23 cellular contexts compared by ENCODE assay signal in the genomic region with DNA sequence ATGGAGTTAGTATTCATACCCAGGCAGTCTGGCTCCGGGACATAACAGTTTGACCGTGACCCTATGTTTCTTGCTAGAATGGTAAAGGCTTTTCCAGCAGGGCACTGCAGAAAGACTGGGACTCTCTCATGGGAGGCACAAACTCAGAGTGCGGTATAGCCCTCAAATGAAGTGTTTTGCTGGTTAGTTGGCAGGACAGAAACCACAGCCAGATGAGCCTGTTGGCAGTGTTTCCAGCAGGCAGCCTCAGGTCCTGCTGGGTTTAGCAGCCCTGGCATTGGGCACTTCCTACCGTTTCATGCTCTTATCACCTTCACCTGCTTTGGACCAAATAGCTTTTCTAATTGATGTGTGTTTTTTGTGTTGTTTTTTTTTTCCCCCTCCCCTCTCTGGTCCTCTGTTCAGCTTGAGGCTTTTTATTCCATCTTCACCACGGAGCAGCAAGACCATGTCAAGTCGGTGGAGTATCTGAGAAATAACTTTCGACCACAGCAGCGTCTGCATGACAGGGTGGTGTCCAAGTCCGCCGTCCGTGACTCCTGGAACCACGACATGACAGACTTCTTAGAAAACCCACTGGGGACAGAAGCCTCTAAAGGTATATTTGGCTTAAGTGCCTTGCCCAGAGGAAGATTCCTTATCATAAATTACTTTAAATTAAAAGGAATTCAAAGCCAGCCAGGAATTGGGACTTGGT.
DNase-seq lines count a peak whose midpoint lies in the region; ATAC-seq and TF ChIP-seq lines count a peak whose summit lies in the region.
"Had no signal": no experiment of that assay in that cellular context is flagged by ENCODE, and none has a peak within 500 bp of the region (broad histone marks: within the 10 kb centered on the region; RNA-seq: fewer than 3 reads in every experiment).

No MANE protein-coding gene starts in this region.

- no peaks in the 10 kb centered on the region for H4K20me1 ChIP-seq in osteoblast (ENCODE audit: insufficient read depth, low read length)

- H3K9me3 Mint-ChIP-seq in activated T-helper 17 cell treated with anti-CD3 and anti-CD28 coated beads, Interleukin-2, amount 50 U/mL, for 72 hours: no peaks in the 10 kb centered on the region
- H3K9me3 Mint-ChIP-seq: activated CD4-positive, alpha-beta T cell treated with anti-CD3 and anti-CD28 coated beads, Interleukin-2, amount 10 ng/mL, durations not matched to agents 7 days and 5 days; central memory CD8-positive, alpha-beta T cell; stimulated activated naive CD8-positive, alpha-beta T cell treated with anti-CD3 and anti-CD28 coated beads, Interleukin-15, amount 100 ng/mL, for 72 hours had no signal

- no peaks in the 10 kb centered on the region for H3K9me3 ChIP-seq in osteoblast (ENCODE audit: low read depth, low read length)
- H3K9me3 ChIP-seq: upper lobe of left lung had no signal

- H3K27ac Mint-ChIP-seq in activated T-helper 17 cell treated with anti-CD3 and anti-CD28 coated beads, Interleukin-2, amount 50 U/mL, for 72 hours: no peak overlapping the region
- H3K27ac Mint-ChIP-seq: activated CD4-positive, alpha-beta T cell treated with anti-CD3 and anti-CD28 coated beads, Interleukin-2, amount 10 ng/mL, durations not matched to agents 7 days and 5 days had no signal

- H3K27me3 ChIP-seq in osteoblast (ENCODE audit: insufficient read depth, low read length): no peaks in the 10 kb centered on the region
- H3K27me3 ChIP-seq: upper lobe of left lung had no signal

- H3K36me3 ChIP-seq in osteoblast (ENCODE audit: insufficient read depth, low read length): no peaks in the 10 kb centered on the region
- H3K36me3 ChIP-seq: upper lobe of left lung had no signal

- no peak overlapping the region for H3K4me3 ChIP-seq in coronary artery
- H3K4me3 ChIP-seq in osteoblast (ENCODE audit: insufficient read depth, low read length): no peak overlapping the region
- H3K4me3 ChIP-seq: K562, upper lobe of left lung had no signal

- H3K4me2 ChIP-seq in osteoblast (ENCODE audit: insufficient read depth, low read length): peak overlapping the region; percentile 35

- no peak overlapping the region for H2AFZ ChIP-seq in osteoblast (ENCODE audit: low read length)

- DNase-seq in DMS79 treated with DMSO at 0.1 percent for 48 hours (lab: John Stamatoyannopoulos, UW) (peak; percentile 7), M059J (ENCODE audit: low read depth) (peak; percentile 74), coronary artery (ENCODE audit: low spot score) (no peak), osteoblast (ENCODE audit: insufficient read length, low spot score, missing footprints) (no peak), NCI-H510A (lab: John Stamatoyannopoulos, UW) (no peak)
- DNase-seq: activated CD4-positive, alpha-beta T cell treated with anti-CD3 and anti-CD28 coated beads, Interleukin-2, amount 10 ng/mL, durations not matched to agents 7 days and 5 days; activated CD8-positive, alpha-beta memory T cell treated with anti-CD3 and anti-CD28 coated beads, Interleukin-2, amount 50 U/mL, for 4 hours; endodermal cell; foreskin melanocyte; kidney glomerular epithelial cell; NCI-H2029; NCI-H510A treated with DMSO at 0.1 percent for 48 hours; nephron progenitor cell; SHP77 treated with DMSO at 0.1 percent for 48 hours; small intestine; stimulated activated CD4-positive, alpha-beta T cell treated with anti-CD3 and anti-CD28 coated beads, Interleukin-2, amount 100 ng/mL, for 48 hours; stimulated activated naive CD8-positive, alpha-beta T cell treated with anti-CD3 and anti-CD28 coated beads, Interleukin-15, amount 100 ng/mL, for 72 hours; T-helper 1 cell; upper lobe of left lung had no signal

- TF ChIP-seq CTCF in coronary artery (IDR thresholded peaks at IDR 0.05) (no peak), osteoblast (IDR thresholded peaks at IDR 0.05; ENCODE audit: extremely low read depth, low read depth, low read length) (no peak)

- no peak overlapping the region for H3K4me3 Mint-ChIP-seq in activated T-helper 17 cell treated with anti-CD3 and anti-CD28 coated beads, Interleukin-2, amount 50 U/mL, for 72 hours
- H3K4me3 Mint-ChIP-seq: activated CD4-positive, alpha-beta T cell treated with anti-CD3 and anti-CD28 coated beads, Interleukin-2, amount 10 ng/mL, durations not matched to agents 7 days and 5 days; central memory CD8-positive, alpha-beta T cell; endodermal cell; nephron progenitor cell; stimulated activated naive CD8-positive, alpha-beta T cell treated with anti-CD3 and anti-CD28 coated beads, Interleukin-15, amount 100 ng/mL, for 72 hours had no signal

- peaks cover 30% of the 10 kb centered on the region for H3K4me1 ChIP-seq in osteoblast (ENCODE audit: insufficient read depth, low read length)

- peaks cover 4% of the 10 kb centered on the region for H3K27me3 Mint-ChIP-seq in activated T-helper 17 cell treated with anti-CD3 and anti-CD28 coated beads, Interleukin-2, amount 50 U/mL, for 72 hours

- no peaks in the 10 kb centered on the region for H3K79me2 ChIP-seq in osteoblast (ENCODE audit: insufficient read depth, low read length)

- no peaks in the 10 kb centered on the region for H3K36me3 Mint-ChIP-seq in activated T-helper 17 cell treated with anti-CD3 and anti-CD28 coated beads, Interleukin-2, amount 50 U/mL, for 72 hours (ENCODE audit: low read depth)

- peak overlapping the region; percentile 21 to 67 for H3K27ac ChIP-seq in coronary artery
- no peak overlapping the region for H3K27ac ChIP-seq in osteoblast (ENCODE audit: low read depth, low read length)
- H3K27ac ChIP-seq: upper lobe of left lung had no signal

- ATAC-seq in HG03439 (IDR thresholded peaks at IDR 0.05; ENCODE audit: unreplicated experiment): no peak
- no peak for ATAC-seq in activated T-helper 17 cell treated with anti-CD3 and anti-CD28 coated beads, Interleukin-2, amount 50 U/mL, for 72 hours (replicated peaks)
- ATAC-seq: K562; stimulated activated naive CD8-positive, alpha-beta T cell treated with anti-CD3 and anti-CD28 coated beads, Interleukin-15, amount 100 ng/mL, for 72 hours had no signal

- no peaks in the 10 kb centered on the region for H3K4me1 Mint-ChIP-seq in activated T-helper 17 cell treated with anti-CD3 and anti-CD28 coated beads, Interleukin-2, amount 50 U/mL, for 72 hours
- H3K4me1 Mint-ChIP-seq: central memory CD8-positive, alpha-beta T cell; stimulated activated naive CD8-positive, alpha-beta T cell treated with anti-CD3 and anti-CD28 coated beads, Interleukin-15, amount 100 ng/mL, for 72 hours had no signal

Comparison
In these comparisons a context has a peak if more than half of its experiments do, and no peak if none do; other contexts are left out.
1. DNase-seq: peak in DMS79 treated with DMSO at 0.1 percent for 48 hours (single experiment) and M059J (single experiment); none in coronary artery (single experiment), osteoblast (single experiment) and NCI-H510A (single experiment).